In the genomic region with DNA sequence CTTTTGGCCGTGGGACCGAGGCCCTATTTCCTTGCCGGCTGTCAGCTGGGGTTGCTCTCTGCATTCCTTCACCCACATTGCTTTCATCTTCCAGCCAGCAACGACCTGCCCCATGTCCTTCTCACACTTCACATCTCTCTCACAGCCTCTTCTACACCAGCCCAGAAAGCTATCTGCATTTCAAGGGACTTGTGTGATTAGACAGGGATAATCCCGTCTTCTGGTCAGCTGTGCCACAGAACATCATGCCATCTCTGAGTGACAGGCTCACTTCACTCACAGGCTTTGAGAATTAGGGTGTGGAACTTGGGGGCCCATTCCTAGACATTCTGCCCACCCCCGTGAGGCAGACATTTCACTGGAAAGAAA, we compare ENCODE assay signal across 1 cellular context.
TF ChIP-seq lines count a peak whose summit lies in the region.

No MANE protein-coding gene starts in this region.

TF ChIP-seq in GM12878, 131 proteins besides CTCF, POLR2A, EP300 and RAD21:
- TF ChIP-seq SMAD1 (IDR thresholded peaks at IDR 0.05; ENCODE audit: low read depth, partially characterized antibody) (no peak), BCL11A (IDR thresholded peaks at IDR 0.05; ENCODE audit: low read depth, low read length) (no peak), SMARCA5 (IDR thresholded peaks at IDR 0.05) (no peak), ZNF687 (IDR thresholded peaks at IDR 0.05) (no peak), TCF7 (IDR thresholded peaks at IDR 0.05; ENCODE audit: borderline replicate concordance) (no peak), BACH1 (IDR thresholded peaks at IDR 0.05; ENCODE audit: borderline replicate concordance) (no peak), EGR1 (IDR thresholded peaks at IDR 0.05; ENCODE audit: borderline replicate concordance in 1 of 2, low read depth in 2 of 2, low read length in 2 of 2) (no peak), ZNF207 (IDR thresholded peaks at IDR 0.05; ENCODE audit: borderline replicate concordance) (no peak), MLLT1 (IDR thresholded peaks at IDR 0.05) (no peak), KLF5 (IDR thresholded peaks at IDR 0.05; ENCODE audit: partially characterized antibody) (no peak), MTA3 (IDR thresholded peaks at IDR 0.05; ENCODE audit: borderline replicate concordance, low read length) (no peak), NFYA (IDR thresholded peaks at IDR 0.05; ENCODE audit: borderline replicate concordance, low read depth, low read length) (no peak), HDGF (IDR thresholded peaks at IDR 0.05) (no peak)
- TF ChIP-seq, protein P1, sequence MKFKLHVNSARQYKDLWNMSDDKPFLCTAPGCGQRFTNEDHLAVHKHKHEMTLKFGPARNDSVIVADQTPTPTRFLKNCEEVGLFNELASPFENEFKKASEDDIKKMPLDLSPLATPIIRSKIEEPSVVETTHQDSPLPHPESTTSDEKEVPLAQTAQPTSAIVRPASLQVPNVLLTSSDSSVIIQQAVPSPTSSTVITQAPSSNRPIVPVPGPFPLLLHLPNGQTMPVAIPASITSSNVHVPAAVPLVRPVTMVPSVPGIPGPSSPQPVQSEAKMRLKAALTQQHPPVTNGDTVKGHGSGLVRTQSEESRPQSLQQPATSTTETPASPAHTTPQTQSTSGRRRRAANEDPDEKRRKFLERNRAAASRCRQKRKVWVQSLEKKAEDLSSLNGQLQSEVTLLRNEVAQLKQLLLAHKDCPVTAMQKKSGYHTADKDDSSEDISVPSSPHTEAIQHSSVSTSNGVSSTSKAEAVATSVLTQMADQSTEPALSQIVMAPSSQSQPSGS (IDR thresholded peaks at IDR 0.05; ENCODE audit: low read length): no peak
